ENCODE assay signal across 1 cellular context in the genomic region with DNA sequence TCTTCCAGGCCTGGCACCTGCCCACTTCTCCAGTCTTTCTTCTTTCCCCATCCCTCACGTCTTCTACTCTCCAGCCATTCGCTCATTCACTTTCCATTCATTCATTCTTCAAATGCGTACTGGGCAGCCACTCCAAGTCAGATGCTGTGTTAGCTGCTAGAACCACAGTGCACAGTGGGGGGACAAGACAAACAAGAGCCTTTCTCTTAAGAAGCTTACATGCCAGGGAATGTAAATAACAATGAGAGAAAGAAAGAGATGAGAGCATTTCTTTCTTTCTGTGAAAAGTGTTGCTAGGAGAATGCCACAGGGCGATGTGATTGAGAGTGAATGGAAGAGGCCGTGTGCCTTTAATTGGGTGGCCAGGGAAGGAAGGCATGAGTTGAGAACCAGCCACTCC.
TF ChIP-seq lines count a peak whose summit lies in the region.

No MANE protein-coding gene starts in this region.

TF ChIP-seq in GM23338, 12 proteins besides CTCF, POLR2A, EP300 and RAD21 (continued from another document):
- TF ChIP-seq, protein P1, sequence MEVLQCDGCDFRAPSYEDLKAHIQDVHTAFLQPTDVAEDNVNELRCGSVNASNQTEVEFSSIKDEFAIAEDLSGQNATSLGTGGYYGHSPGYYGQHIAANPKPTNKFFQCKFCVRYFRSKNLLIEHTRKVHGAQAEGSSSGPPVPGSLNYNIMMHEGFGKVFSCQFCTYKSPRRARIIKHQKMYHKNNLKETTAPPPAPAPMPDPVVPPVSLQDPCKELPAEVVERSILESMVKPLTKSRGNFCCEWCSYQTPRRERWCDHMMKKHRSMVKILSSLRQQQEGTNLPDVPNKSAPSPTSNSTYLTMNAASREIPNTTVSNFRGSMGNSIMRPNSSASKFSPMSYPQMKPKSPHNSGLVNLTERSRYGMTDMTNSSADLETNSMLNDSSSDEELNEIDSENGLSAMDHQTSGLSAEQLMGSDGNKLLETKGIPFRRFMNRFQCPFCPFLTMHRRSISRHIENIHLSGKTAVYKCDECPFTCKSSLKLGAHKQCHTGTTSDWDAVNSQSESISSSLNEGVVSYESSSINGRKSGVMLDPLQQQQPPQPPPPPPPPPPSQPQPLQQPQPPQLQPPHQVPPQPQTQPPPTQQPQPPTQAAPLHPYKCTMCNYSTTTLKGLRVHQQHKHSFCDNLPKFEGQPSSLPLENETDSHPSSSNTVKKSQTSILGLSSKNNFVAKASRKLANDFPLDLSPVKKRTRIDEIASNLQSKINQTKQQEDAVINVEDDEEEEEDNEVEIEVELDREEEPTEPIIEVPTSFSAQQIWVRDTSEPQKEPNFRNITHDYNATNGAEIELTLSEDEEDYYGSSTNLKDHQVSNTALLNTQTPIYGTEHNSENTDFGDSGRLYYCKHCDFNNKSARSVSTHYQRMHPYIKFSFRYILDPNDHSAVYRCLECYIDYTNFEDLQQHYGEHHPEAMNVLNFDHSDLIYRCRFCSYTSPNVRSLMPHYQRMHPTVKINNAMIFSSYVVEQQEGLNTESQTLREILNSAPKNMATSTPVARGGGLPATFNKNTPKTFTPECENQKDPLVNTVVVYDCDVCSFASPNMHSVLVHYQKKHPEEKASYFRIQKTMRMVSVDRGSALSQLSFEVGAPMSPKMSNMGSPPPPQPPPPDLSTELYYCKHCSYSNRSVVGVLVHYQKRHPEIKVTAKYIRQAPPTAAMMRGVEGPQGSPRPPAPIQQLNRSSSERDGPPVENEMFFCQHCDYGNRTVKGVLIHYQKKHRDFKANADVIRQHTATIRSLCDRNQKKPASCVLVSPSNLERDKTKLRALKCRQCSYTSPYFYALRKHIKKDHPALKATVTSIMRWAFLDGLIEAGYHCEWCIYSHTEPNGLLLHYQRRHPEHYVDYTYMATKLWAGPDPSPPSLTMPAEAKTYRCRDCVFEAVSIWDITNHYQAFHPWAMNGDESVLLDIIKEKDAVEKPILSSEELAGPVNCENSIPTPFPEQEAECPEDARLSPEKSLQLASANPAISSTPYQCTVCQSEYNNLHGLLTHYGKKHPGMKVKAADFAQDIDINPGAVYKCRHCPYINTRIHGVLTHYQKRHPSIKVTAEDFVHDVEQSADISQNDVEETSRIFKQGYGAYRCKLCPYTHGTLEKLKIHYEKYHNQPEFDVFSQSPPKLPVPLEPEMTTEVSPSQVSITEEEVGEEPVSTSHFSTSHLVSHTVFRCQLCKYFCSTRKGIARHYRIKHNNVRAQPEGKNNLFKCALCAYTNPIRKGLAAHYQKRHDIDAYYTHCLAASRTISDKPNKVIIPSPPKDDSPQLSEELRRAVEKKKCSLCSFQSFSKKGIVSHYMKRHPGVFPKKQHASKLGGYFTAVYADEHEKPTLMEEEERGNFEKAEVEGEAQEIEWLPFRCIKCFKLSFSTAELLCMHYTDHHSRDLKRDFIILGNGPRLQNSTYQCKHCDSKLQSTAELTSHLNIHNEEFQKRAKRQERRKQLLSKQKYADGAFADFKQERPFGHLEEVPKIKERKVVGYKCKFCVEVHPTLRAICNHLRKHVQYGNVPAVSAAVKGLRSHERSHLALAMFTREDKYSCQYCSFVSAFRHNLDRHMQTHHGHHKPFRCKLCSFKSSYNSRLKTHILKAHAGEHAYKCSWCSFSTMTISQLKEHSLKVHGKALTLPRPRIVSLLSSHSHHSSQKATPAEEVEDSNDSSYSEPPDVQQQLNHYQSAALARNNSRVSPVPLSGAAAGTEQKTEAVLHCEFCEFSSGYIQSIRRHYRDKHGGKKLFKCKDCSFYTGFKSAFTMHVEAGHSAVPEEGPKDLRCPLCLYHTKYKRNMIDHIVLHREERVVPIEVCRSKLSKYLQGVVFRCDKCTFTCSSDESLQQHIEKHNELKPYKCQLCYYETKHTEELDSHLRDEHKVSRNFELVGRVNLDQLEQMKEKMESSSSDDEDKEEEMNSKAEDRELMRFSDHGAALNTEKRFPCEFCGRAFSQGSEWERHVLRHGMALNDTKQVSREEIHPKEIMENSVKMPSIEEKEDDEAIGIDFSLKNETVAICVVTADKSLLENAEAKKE (CRISPR knock-in tag; IDR thresholded peaks at IDR 0.05): 0 out of 2 replicates have a peak, but pooled peaks have one; percentile 22
- no peak for TF ChIP-seq EZH2phosphoT487 (IDR thresholded peaks at IDR 0.05; ENCODE audit: unreplicated experiment)
TF ChIP-seq in GM23338: peak in this region for 1.
